1 cellular context compared by ENCODE assay signal in the genomic region with DNA sequence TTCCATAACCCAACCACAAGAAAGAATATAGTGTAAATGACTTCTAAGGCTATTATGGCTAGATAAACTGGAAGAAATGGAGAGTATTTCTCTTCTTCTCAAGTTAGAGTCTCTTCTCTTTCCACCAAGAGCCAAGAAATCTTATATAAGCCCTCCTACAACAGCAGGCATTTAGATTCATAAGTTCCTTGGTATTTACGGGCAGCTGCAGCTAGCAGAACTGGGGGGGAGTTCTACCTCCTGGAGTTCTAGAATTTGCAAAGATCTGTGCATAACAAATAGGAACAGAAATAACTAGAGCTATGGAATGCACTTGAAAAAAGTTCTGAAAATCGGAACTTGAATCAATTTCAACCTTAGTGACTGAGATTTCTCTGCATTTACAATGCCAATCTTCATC.
TF ChIP-seq lines count a peak whose summit lies in the region.

No MANE protein-coding gene starts in this region.

TF ChIP-seq in GM23338, 12 proteins besides CTCF, POLR2A, EP300 and RAD21 (continued from another document):
- TF ChIP-seq, protein P1, sequence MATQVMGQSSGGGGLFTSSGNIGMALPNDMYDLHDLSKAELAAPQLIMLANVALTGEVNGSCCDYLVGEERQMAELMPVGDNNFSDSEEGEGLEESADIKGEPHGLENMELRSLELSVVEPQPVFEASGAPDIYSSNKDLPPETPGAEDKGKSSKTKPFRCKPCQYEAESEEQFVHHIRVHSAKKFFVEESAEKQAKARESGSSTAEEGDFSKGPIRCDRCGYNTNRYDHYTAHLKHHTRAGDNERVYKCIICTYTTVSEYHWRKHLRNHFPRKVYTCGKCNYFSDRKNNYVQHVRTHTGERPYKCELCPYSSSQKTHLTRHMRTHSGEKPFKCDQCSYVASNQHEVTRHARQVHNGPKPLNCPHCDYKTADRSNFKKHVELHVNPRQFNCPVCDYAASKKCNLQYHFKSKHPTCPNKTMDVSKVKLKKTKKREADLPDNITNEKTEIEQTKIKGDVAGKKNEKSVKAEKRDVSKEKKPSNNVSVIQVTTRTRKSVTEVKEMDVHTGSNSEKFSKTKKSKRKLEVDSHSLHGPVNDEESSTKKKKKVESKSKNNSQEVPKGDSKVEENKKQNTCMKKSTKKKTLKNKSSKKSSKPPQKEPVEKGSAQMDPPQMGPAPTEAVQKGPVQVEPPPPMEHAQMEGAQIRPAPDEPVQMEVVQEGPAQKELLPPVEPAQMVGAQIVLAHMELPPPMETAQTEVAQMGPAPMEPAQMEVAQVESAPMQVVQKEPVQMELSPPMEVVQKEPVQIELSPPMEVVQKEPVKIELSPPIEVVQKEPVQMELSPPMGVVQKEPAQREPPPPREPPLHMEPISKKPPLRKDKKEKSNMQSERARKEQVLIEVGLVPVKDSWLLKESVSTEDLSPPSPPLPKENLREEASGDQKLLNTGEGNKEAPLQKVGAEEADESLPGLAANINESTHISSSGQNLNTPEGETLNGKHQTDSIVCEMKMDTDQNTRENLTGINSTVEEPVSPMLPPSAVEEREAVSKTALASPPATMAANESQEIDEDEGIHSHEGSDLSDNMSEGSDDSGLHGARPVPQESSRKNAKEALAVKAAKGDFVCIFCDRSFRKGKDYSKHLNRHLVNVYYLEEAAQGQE (IDR thresholded peaks at IDR 0.05; ENCODE audit: unreplicated experiment): no peak
- TF ChIP-seq, protein P2, sequence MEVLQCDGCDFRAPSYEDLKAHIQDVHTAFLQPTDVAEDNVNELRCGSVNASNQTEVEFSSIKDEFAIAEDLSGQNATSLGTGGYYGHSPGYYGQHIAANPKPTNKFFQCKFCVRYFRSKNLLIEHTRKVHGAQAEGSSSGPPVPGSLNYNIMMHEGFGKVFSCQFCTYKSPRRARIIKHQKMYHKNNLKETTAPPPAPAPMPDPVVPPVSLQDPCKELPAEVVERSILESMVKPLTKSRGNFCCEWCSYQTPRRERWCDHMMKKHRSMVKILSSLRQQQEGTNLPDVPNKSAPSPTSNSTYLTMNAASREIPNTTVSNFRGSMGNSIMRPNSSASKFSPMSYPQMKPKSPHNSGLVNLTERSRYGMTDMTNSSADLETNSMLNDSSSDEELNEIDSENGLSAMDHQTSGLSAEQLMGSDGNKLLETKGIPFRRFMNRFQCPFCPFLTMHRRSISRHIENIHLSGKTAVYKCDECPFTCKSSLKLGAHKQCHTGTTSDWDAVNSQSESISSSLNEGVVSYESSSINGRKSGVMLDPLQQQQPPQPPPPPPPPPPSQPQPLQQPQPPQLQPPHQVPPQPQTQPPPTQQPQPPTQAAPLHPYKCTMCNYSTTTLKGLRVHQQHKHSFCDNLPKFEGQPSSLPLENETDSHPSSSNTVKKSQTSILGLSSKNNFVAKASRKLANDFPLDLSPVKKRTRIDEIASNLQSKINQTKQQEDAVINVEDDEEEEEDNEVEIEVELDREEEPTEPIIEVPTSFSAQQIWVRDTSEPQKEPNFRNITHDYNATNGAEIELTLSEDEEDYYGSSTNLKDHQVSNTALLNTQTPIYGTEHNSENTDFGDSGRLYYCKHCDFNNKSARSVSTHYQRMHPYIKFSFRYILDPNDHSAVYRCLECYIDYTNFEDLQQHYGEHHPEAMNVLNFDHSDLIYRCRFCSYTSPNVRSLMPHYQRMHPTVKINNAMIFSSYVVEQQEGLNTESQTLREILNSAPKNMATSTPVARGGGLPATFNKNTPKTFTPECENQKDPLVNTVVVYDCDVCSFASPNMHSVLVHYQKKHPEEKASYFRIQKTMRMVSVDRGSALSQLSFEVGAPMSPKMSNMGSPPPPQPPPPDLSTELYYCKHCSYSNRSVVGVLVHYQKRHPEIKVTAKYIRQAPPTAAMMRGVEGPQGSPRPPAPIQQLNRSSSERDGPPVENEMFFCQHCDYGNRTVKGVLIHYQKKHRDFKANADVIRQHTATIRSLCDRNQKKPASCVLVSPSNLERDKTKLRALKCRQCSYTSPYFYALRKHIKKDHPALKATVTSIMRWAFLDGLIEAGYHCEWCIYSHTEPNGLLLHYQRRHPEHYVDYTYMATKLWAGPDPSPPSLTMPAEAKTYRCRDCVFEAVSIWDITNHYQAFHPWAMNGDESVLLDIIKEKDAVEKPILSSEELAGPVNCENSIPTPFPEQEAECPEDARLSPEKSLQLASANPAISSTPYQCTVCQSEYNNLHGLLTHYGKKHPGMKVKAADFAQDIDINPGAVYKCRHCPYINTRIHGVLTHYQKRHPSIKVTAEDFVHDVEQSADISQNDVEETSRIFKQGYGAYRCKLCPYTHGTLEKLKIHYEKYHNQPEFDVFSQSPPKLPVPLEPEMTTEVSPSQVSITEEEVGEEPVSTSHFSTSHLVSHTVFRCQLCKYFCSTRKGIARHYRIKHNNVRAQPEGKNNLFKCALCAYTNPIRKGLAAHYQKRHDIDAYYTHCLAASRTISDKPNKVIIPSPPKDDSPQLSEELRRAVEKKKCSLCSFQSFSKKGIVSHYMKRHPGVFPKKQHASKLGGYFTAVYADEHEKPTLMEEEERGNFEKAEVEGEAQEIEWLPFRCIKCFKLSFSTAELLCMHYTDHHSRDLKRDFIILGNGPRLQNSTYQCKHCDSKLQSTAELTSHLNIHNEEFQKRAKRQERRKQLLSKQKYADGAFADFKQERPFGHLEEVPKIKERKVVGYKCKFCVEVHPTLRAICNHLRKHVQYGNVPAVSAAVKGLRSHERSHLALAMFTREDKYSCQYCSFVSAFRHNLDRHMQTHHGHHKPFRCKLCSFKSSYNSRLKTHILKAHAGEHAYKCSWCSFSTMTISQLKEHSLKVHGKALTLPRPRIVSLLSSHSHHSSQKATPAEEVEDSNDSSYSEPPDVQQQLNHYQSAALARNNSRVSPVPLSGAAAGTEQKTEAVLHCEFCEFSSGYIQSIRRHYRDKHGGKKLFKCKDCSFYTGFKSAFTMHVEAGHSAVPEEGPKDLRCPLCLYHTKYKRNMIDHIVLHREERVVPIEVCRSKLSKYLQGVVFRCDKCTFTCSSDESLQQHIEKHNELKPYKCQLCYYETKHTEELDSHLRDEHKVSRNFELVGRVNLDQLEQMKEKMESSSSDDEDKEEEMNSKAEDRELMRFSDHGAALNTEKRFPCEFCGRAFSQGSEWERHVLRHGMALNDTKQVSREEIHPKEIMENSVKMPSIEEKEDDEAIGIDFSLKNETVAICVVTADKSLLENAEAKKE (CRISPR knock-in tag; IDR thresholded peaks at IDR 0.05): 0 out of 2 replicates have a peak, but pooled peaks have one; percentile 55
- TF ChIP-seq ZNF114 (CRISPR knock-in tag; IDR thresholded peaks at IDR 0.05) (no peak), JUNB (IDR thresholded peaks at IDR 0.05; ENCODE audit: unreplicated experiment) (no peak)
